Comparison of ENCODE assay signal across 31 cellular contexts in the genomic region with DNA sequence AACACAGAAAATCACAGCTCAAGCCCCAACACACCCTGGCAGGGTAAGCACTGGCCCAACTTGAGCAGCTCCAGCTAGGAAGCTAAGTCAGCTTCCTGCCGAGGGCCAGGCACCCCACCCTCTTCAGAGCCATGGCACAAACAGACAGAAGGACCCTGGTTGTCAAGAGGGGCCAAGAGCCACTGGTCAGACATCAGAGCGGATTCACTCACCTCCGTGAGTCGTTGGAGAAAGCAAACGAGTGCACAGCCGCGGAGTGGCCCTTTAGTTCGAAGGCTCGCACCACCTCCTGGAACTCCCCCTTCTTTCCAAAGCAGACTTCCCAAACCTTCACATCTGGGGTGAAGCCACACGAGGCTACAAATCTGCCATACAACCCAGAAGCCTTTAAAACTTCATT. TPM values are rescaled to one million over a fixed set of nuclear protein-coding genes. Genes with fewer than 3 reads are reported as not detected.
"Had no signal": no experiment of that assay in that cellular context is flagged by ENCODE, and none has a peak within 500 bp of the region (broad histone marks: within the 10 kb centered on the region; RNA-seq: fewer than 3 reads in every experiment).

No MANE protein-coding gene starts in this region.

- H3K4me3 ChIP-seq: adrenal gland, ascending aorta, breast epithelium, cardiac muscle cell, coronary artery, dorsolateral prefrontal cortex, esophagus muscularis mucosa, gastrocnemius medialis, heart left ventricle had no signal

- ATAC-seq: activated CD4-positive, alpha-beta T cell treated with anti-CD3 and anti-CD28 coated beads for 36 hours; activated CD8-positive, alpha-beta memory T cell treated with anti-CD3 and anti-CD28 coated beads, Interleukin-2, amount 10 ng/mL, durations not matched to agents 7 days and 5 days; activated CD8-positive, alpha-beta T cell treated with anti-CD3 and anti-CD28 coated beads, Interleukin-2, amount 10 ng/mL, durations not matched to agents 7 days and 5 days; activated naive CD4-positive, alpha-beta T cell treated with anti-CD3 and anti-CD28 coated beads, Interleukin-2, amount 50 U/mL, for 72 hours; effector memory CD8-positive, alpha-beta T cell; foreskin keratinocyte; gastrocnemius medialis had no signal

- H3K9me3 ChIP-seq: adrenal gland, ascending aorta, breast epithelium, esophagus muscularis mucosa, gastrocnemius medialis, heart left ventricle had no signal

- H3K27me3 ChIP-seq: adrenal gland, ascending aorta, breast epithelium, cardiac muscle cell, dorsolateral prefrontal cortex, esophagus muscularis mucosa, foreskin keratinocyte, gastrocnemius medialis, heart left ventricle had no signal

- H3K27ac ChIP-seq: adrenal gland, ascending aorta, breast epithelium, cardiac muscle cell, coronary artery, dorsolateral prefrontal cortex, esophagus muscularis mucosa, foreskin keratinocyte, gastrocnemius medialis, heart left ventricle had no signal

- H3K4me1 ChIP-seq: adrenal gland, ascending aorta, breast epithelium, foreskin keratinocyte, gastrocnemius medialis had no signal

- DNase-seq: activated CD4-positive, alpha-beta memory T cell treated with anti-CD3 and anti-CD28 coated beads for 36 hours; activated CD4-positive, alpha-beta T cell treated with anti-CD3 and anti-CD28 coated beads for 36 hours; activated CD4-positive, alpha-beta T cell treated with anti-CD3 and anti-CD28 coated beads, Interleukin-2, amount 10 ng/mL, durations not matched to agents 24 days and 14 days; activated CD4-positive, CD25-positive, alpha-beta regulatory T cell; activated CD4-positive, CD25-positive, alpha-beta regulatory T cell treated with anti-CD3 and anti-CD28 coated beads, Interleukin-2, amount 50 U/mL, for 72 hours; activated CD8-positive, alpha-beta memory T cell treated with anti-CD3 and anti-CD28 coated beads, Interleukin-2, amount 10 ng/mL, durations not matched to agents 7 days and 5 days; activated CD8-positive, alpha-beta memory T cell treated with anti-CD3 and anti-CD28 coated beads, Interleukin-2, amount 50 U/mL, for 4 hours; activated CD8-positive, alpha-beta T cell treated with anti-CD3 and anti-CD28 coated beads, Interleukin-2, amount 10 ng/mL, durations not matched to agents 7 days and 5 days; activated gamma-delta T cell; activated naive CD4-positive, alpha-beta T cell treated with anti-CD3 and anti-CD28 coated beads for 36 hours; activated T-cell treated with anti-CD3 and anti-CD28 coated beads, Interleukin-2, amount 50 U/mL, for 1 hour; activated T-cell treated with anti-CD3 and anti-CD28 coated beads, Interleukin-2, amount 50 U/mL, for 48 hours; adrenal gland; dorsolateral prefrontal cortex; effector memory CD8-positive, alpha-beta T cell; erythroblast; foreskin keratinocyte; gastrocnemius medialis; glutamatergic neuron; heart left ventricle; T-helper 2 cell had no signal

RNA-seq across cellular contexts. Expression of a gene that starts 53.3 kb away (rescaled TPM):
- total RNA-seq: activated CD4-positive, alpha-beta memory T cell treated with anti-CD3 and anti-CD28 coated beads for 36 hours; activated CD4-positive, alpha-beta T cell treated with anti-CD3 and anti-CD28 coated beads for 36 hours; activated CD4-positive, alpha-beta T cell treated with anti-CD3 and anti-CD28 coated beads, Interleukin-2, amount 10 ng/mL, durations not matched to agents 24 days and 14 days; activated CD8-positive, alpha-beta memory T cell treated with anti-CD3 and anti-CD28 coated beads for 36 hours; activated CD8-positive, alpha-beta memory T cell treated with anti-CD3 and anti-CD28 coated beads, Interleukin-2, amount 10 ng/mL, durations not matched to agents 7 days and 5 days; activated CD8-positive, alpha-beta T cell treated with anti-CD3 and anti-CD28 coated beads, Interleukin-2, amount 10 ng/mL, durations not matched to agents 7 days and 5 days; activated naive CD4-positive, alpha-beta T cell treated with anti-CD3 and anti-CD28 coated beads, Interleukin-2, amount 50 U/mL, for 72 hours; activated T-helper 1 cell treated with anti-CD3 and anti-CD28 coated beads, Interleukin-12 subunit alpha, Interleukin-12 subunit beta, Interleukin-2, Interleukin-4 antibody, amounts not matched to agents 30 ng/mL and 10 ng/mL and 1 ng/mL, durations not matched to agents 14 hours and 24 hours and 36 hours; activated T-helper 2 cell treated with anti-CD3 and anti-CD28 coated beads, Interferon-gamma antibody, Interleukin-2, Interleukin-4, amounts not matched to agents 10 μg/mL and 5 μg/mL and 100 μg/mL, durations not matched to agents 14 hours and 24 hours and 36 hours; T-helper 1 cell treated with Interleukin-12 subunit alpha and Interleukin-12 subunit beta and Interleukin-4 antibody, amounts not matched to agents 30 ng/mL and 1 ng/mL, for 36 hours had no signal
